15 cellular contexts compared by ENCODE assay signal in the genomic region with DNA sequence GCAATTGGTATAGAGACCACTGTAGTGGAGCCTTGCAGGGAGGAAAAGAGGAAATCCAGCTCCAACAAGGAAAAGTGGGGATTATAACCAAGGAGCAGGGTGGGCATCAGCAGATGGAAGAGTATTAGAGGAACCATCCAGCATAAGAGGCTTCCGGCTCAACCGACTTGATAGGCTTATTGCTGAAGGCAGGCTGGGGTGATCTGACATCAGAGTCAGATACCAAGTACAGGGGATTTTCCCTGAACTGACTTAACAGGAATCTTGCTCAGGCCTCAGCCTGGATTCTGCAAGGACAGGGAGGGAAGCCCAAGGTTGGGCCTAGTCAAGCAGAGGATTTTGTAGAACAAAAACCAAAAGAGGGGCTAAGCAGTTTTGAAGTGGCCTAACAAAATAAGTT.
"Had no signal": no experiment of that assay in that cellular context is flagged by ENCODE, and none has a peak within 500 bp of the region (broad histone marks: within the 10 kb centered on the region; RNA-seq: fewer than 3 reads in every experiment).

No MANE protein-coding gene starts in this region.

- H3K27me3 ChIP-seq: heart left ventricle, neutrophil had no signal

- H3K9me3 Mint-ChIP-seq: activated CD4-positive, alpha-beta T cell treated with anti-CD3 and anti-CD28 coated beads, Interleukin-2, amount 10 ng/mL, durations not matched to agents 7 days and 5 days; activated naive CD4-positive, alpha-beta T cell treated with anti-CD3 and anti-CD28 coated beads for 36 hours; activated naive CD8-positive, alpha-beta T cell treated with anti-CD3 and anti-CD28 coated beads, Interleukin-2, amount 50 U/mL, for 24 hours; activated T-cell treated with anti-CD3 and anti-CD28 coated beads, Interleukin-2, amount 50 U/mL, for 4 hours; naive thymus-derived CD4-positive, alpha-beta T cell; stimulated activated naive B cell treated with anti-CD40 and anti-IgM and Interleukin-4, amounts not matched to agents 10 μg/mL and 1 μg/mL and 100 μg/mL, for 72 hours had no signal

- H3K4me1 Mint-ChIP-seq: activated CD4-positive, alpha-beta T cell treated with anti-CD3 and anti-CD28 coated beads, Interleukin-2, amount 10 ng/mL, durations not matched to agents 7 days and 5 days; activated naive CD8-positive, alpha-beta T cell treated with anti-CD3 and anti-CD28 coated beads, Interleukin-2, amount 50 U/mL, for 24 hours; naive thymus-derived CD4-positive, alpha-beta T cell had no signal

- H3K36me3 Mint-ChIP-seq: naive thymus-derived CD4-positive, alpha-beta T cell had no signal

- DNase-seq: activated CD4-positive, alpha-beta T cell treated with anti-CD3 and anti-CD28 coated beads, Interleukin-2, amount 10 ng/mL, durations not matched to agents 7 days and 5 days; activated CD8-positive, alpha-beta T cell treated with anti-CD3 and anti-CD28 coated beads, Interleukin-2, amount 10 ng/mL, durations not matched to agents 7 days and 5 days; activated naive CD4-positive, alpha-beta T cell treated with anti-CD3 and anti-CD28 coated beads for 36 hours; activated naive CD8-positive, alpha-beta T cell treated with anti-CD3 and anti-CD28 coated beads, Interleukin-2, amount 50 U/mL, for 24 hours; activated T-cell treated with anti-CD3 and anti-CD28 coated beads, Interleukin-2, amount 50 U/mL, for 4 hours; aorta; heart left ventricle; left ventricle myocardium inferior; naive thymus-derived CD4-positive, alpha-beta T cell; stimulated activated naive B cell treated with anti-CD40 and anti-IgM and Interleukin-4, amounts not matched to agents 10 μg/mL and 1 μg/mL and 100 μg/mL, for 72 hours; T-helper 1 cell; T1000 had no signal

- H3K27ac Mint-ChIP-seq: activated CD4-positive, alpha-beta T cell treated with anti-CD3 and anti-CD28 coated beads, Interleukin-2, amount 10 ng/mL, durations not matched to agents 7 days and 5 days; activated CD8-positive, alpha-beta T cell treated with anti-CD3 and anti-CD28 coated beads, Interleukin-2, amount 10 ng/mL, durations not matched to agents 7 days and 5 days; activated naive CD4-positive, alpha-beta T cell treated with anti-CD3 and anti-CD28 coated beads for 36 hours; activated naive CD8-positive, alpha-beta T cell treated with anti-CD3 and anti-CD28 coated beads, Interleukin-2, amount 50 U/mL, for 24 hours; naive thymus-derived CD4-positive, alpha-beta T cell; stimulated activated naive B cell treated with anti-CD40 and anti-IgM and Interleukin-4, amounts not matched to agents 10 μg/mL and 1 μg/mL and 100 μg/mL, for 72 hours had no signal

- H3K27ac ChIP-seq: coronary artery, left ventricle myocardium inferior, neutrophil, parathyroid adenoma had no signal

- H3K36me3 ChIP-seq: heart left ventricle, left ventricle myocardium inferior, neutrophil had no signal

- H2AFZ ChIP-seq: parathyroid adenoma had no signal

- H3K4me3 ChIP-seq: coronary artery, heart left ventricle, left ventricle myocardium inferior had no signal

- H3K9ac ChIP-seq: parathyroid adenoma had no signal

- H3K4me1 ChIP-seq: parathyroid adenoma had no signal

- H3K79me2 ChIP-seq: parathyroid adenoma had no signal

- H3K4me3 Mint-ChIP-seq: activated CD4-positive, alpha-beta T cell treated with anti-CD3 and anti-CD28 coated beads, Interleukin-2, amount 10 ng/mL, durations not matched to agents 7 days and 5 days; activated CD8-positive, alpha-beta T cell treated with anti-CD3 and anti-CD28 coated beads, Interleukin-2, amount 10 ng/mL, durations not matched to agents 7 days and 5 days; activated naive CD4-positive, alpha-beta T cell treated with anti-CD3 and anti-CD28 coated beads for 36 hours; activated naive CD8-positive, alpha-beta T cell treated with anti-CD3 and anti-CD28 coated beads, Interleukin-2, amount 50 U/mL, for 24 hours; activated T-cell treated with anti-CD3 and anti-CD28 coated beads, Interleukin-2, amount 50 U/mL, for 4 hours; naive thymus-derived CD4-positive, alpha-beta T cell; stimulated activated naive B cell treated with anti-CD40 and anti-IgM and Interleukin-4, amounts not matched to agents 10 μg/mL and 1 μg/mL and 100 μg/mL, for 72 hours had no signal

- H3K9me3 ChIP-seq: heart left ventricle, left ventricle myocardium inferior, neutrophil had no signal

- H3K27me3 Mint-ChIP-seq: stimulated activated naive B cell treated with anti-CD40 and anti-IgM and Interleukin-4, amounts not matched to agents 10 μg/mL and 1 μg/mL and 100 μg/mL, for 72 hours had no signal
